10 cellular contexts compared by ENCODE assay signal in genomic region chr3:8768364-8769087, GRCh38. TPM values are rescaled to one million over a fixed set of nuclear protein-coding genes. Genes with fewer than 3 reads are reported as not detected.
DNase-seq lines count a peak whose midpoint lies in the region; ATAC-seq, FAIRE-seq and TF ChIP-seq lines count a peak whose summit lies in the region.
"Had no signal": no experiment of that assay in that cellular context is flagged by ENCODE, and none has a peak within 500 bp of the region (broad histone marks: within the 10 kb centered on the region; RNA-seq: fewer than 3 reads in every experiment).

No MANE protein-coding gene starts in this region.

- POLR2A ChIA-PET in A549 (lab: Yijun Ruan, JAX), result interaction anchor here (1.4 kb wide), 1 partner anchor 27 kb away, joined by 3 read pairs; no protein-coding TSS in a partner anchor

- peaks cover 6% of the 10 kb centered on the region for H3K4me1 Mint-ChIP-seq in activated T-helper 17 cell treated with anti-CD3 and anti-CD28 coated beads, Interleukin-2, amount 50 U/mL, for 72 hours

- DNase-seq in A549 (ENCODE audit: low read depth in 1 of 2, low spot score in 1 of 2) (no peak), lower lobe of right lung (no peak), NCI-H1092 (lab: John Stamatoyannopoulos, UW) (no peak), OCI-M2 (lab: John Stamatoyannopoulos, UW; ENCODE audit: unreplicated experiment) (no peak), T-helper 9 cell (no peak)

- intact Hi-C loops in lower lobe of right lung (cut with DNase I), result no loop called here

- no peaks in the 10 kb centered on the region for H3K9me3 ChIP-seq in A549
- no peaks in the 10 kb centered on the region for H3K9me3 ChIP-seq in lower lobe of right lung

- CTCF ChIA-PET in A549 (lab: Yijun Ruan, JAX), result interaction anchor here (0.7 to 3.4 kb wide), 76 partner anchors 8 to 1263 kb away, joined by 3 to 77 read pairs (median 7); partner anchors contain the start of genes CAV3, RAD18 and SSUH2

- no peaks in the 10 kb centered on the region for H3K36me3 Mint-ChIP-seq in activated T-helper 17 cell treated with anti-CD3 and anti-CD28 coated beads, Interleukin-2, amount 50 U/mL, for 72 hours (ENCODE audit: low read depth)

- H3K4me3 Mint-ChIP-seq in activated T-helper 17 cell treated with anti-CD3 and anti-CD28 coated beads, Interleukin-2, amount 50 U/mL, for 72 hours, result peak overlapping the region; percentile 35

- H3K27ac Mint-ChIP-seq in activated T-helper 17 cell treated with anti-CD3 and anti-CD28 coated beads, Interleukin-2, amount 50 U/mL, for 72 hours, result no peak overlapping the region

- no peak for TF ChIP-seq EP300 in A549 (IDR thresholded peaks at IDR 0.05)

- no peaks in the 10 kb centered on the region for H3K9me3 Mint-ChIP-seq in activated T-helper 17 cell treated with anti-CD3 and anti-CD28 coated beads, Interleukin-2, amount 50 U/mL, for 72 hours

- H3K27me3 Mint-ChIP-seq in activated T-helper 17 cell treated with anti-CD3 and anti-CD28 coated beads, Interleukin-2, amount 50 U/mL, for 72 hours, result peaks cover 35% of the 10 kb centered on the region

- WGBS in A549 (ENCODE audit: missing lambda C conversion rate), result 71% methylated on average over 31 of the region's 36 CpGs

- peak overlapping the region; percentile 93 for H3K4me2 ChIP-seq in A549

- TF ChIP-seq CTCF in A549 (IDR thresholded peaks at IDR 0.05) (no peak), lower lobe of right lung (IDR thresholded peaks at IDR 0.05) (no peak)

- H3K4me3 ChIP-seq in A549, result peak overlapping the region; percentile 52
- peak overlapping the region; percentile 17 for H3K4me3 ChIP-seq in lower lobe of right lung

- H3K27me3 ChIP-seq in lower lobe of right lung (ENCODE audit: low read depth), result peaks cover 40% of the 10 kb centered on the region

- peak; percentile 17 to 25; a peak in 3 of 6 replicates for ATAC-seq in A549
- peak; percentile 3 for ATAC-seq in GM18861 (IDR thresholded peaks at IDR 0.05; ENCODE audit: unreplicated experiment)
- ATAC-seq in HG02970 (IDR thresholded peaks at IDR 0.05; ENCODE audit: low FRiP score, unreplicated experiment), result peak; percentile 35
- ATAC-seq in activated T-helper 17 cell treated with anti-CD3 and anti-CD28 coated beads, Interleukin-2, amount 50 U/mL, for 72 hours (replicated peaks), result no peak
- peak; percentile 7 to 17 for ATAC-seq in lower lobe of right lung

- H3K27ac ChIP-seq in A549 (peak overlapping the region; percentile 68 to 83), lower lobe of right lung (no peak overlapping the region)
- H3K27ac ChIP-seq: HL-60 had no signal

- TF ChIP-seq POLR2A in A549 (IDR thresholded peaks at IDR 0.05; ENCODE audit: low read length), result no peak

- no peaks in the 10 kb centered on the region for H3K4me1 ChIP-seq in A549
- peaks cover 26% of the 10 kb centered on the region for H3K4me1 ChIP-seq in lower lobe of right lung

- TF ChIP-seq RAD21 in A549 (conservative IDR thresholded peaks at IDR 0.05 in 1 of 2, IDR thresholded peaks at IDR 0.05 in 1 of 2), result no peak

- no peaks in the 10 kb centered on the region for H3K36me3 ChIP-seq in lower lobe of right lung

- FAIRE-seq in A549 (lab: Jason Lieb, UNC), result no peak

TF ChIP-seq in A549, 52 proteins besides CTCF, POLR2A, EP300 and RAD21:
- TF ChIP-seq MAFK (IDR thresholded peaks at IDR 0.05; ENCODE audit: partially characterized antibody), result no peak

RNA-seq across cellular contexts. Expression of gene OXTR, which starts 0.9 kb away (rescaled TPM):
- polyA plus RNA-seq in A549 (2011; rRNA removed) (2.1 TPM in 2 replicates), A549 (2017; fragmentation: RNase III; extraction: RNeasy Plus Mini Kit Qiagen cat#74134 plus additional on column Dnase treatment) (2.4 to 3.7 TPM (median 3.2 TPM) in 3 replicates)
- polyA plus RNA-seq in A549 (2012; cell fraction: cytosol; rRNA removed), result 1.5 and 2.4 TPM in 2 replicates
- 5.5 and 8.1 TPM in 2 replicates for polyA plus RNA-seq in A549 (2012; cell fraction: nucleus; rRNA removed)
- polyA minus RNA-seq in A549 (2011; rRNA and poly(A)+ RNA removed), result 2.1 and 2.3 TPM in 2 replicates
- total RNA-seq in activated T-helper 17 cell treated with anti-CD3 and anti-CD28 coated beads, Interleukin-2, amount 50 U/mL, for 72 hours, result 1 to 10 TPM; 2.1 to 3.6 TPM
- total RNA-seq in lower lobe of right lung, result 0.50 TPM

RNA-seq across cellular contexts. Expression of gene CAV3, which starts 34.9 kb away (rescaled TPM):
- polyA plus RNA-seq in A549 (2011; rRNA removed) (not detected in 2 replicates), A549 (2017; fragmentation: RNase III; extraction: RNeasy Plus Mini Kit Qiagen cat#74134 plus additional on column Dnase treatment) (not detected in 3 replicates)
- not detected in 2 replicates for polyA plus RNA-seq in A549 (2012; cell fraction: cytosol; rRNA removed)
- polyA plus RNA-seq in A549 (2012; cell fraction: nucleus; rRNA removed), result not detected in 2 replicates
- not detected in 2 replicates for polyA minus RNA-seq in A549 (2011; rRNA and poly(A)+ RNA removed)
- not detected for total RNA-seq in activated T-helper 17 cell treated with anti-CD3 and anti-CD28 coated beads, Interleukin-2, amount 50 U/mL, for 72 hours
- not detected for total RNA-seq in lower lobe of right lung
- total RNA-seq: glomerular endothelial cell had no signal
